ENCODE assay signal across 27 cellular contexts in the genomic region with DNA sequence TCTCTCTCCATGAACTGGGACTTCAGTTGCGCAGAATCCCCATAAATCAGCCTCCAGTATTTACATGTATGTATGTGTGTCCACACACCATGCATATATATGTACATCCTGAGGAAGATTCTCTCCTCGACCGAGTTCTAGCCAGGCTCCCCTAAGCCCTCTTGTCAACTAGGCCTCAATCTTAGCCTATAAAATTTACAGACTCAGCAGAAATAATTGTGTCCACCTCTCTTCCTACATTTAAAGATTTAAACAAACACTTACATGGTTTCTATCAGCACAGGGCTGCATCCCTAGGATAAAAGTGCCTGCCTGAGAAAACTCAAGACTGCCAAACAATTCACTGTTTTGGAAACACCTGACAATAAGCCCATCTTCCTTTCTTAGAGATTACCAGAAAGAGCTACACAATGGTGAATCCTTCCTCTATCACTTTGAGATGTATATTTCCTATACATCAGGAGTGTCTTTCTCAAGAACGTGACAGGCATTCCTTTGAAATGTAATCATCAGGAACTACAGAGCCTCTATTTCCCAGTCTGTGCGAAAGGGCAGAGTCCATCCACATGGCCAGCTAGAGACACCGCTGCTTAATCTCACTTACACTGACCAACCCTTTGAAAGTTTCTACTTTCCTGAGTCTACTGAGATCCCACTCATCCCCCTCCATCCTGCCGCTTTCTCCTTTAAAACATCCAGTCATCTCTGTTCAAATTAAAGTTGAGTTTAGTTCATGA.
"Had no signal": no experiment of that assay in that cellular context is flagged by ENCODE, and none has a peak within 500 bp of the region (broad histone marks: within the 10 kb centered on the region; RNA-seq: fewer than 3 reads in every experiment).

No MANE protein-coding gene starts in this region.

- H3K9me3 ChIP-seq: left lung, lower lobe of right lung, neutrophil, right atrium auricular region, spleen, suprapubic skin, thoracic aorta, tibial artery, upper lobe of right lung had no signal

- H3K9ac ChIP-seq: neural progenitor cell, parathyroid adenoma had no signal

- H3K36me3 Mint-ChIP-seq: naive B cell; natural killer cell; stimulated activated effector memory CD8-positive, alpha-beta T cell treated with anti-CD3 and anti-CD28 coated beads, Interleukin-12 subunit alpha, Interleukin-12 subunit beta, amount 100 ng/mL, for 72 hours had no signal

- H3K36me3 ChIP-seq: left lung, lower lobe of right lung, neural progenitor cell, neutrophil, right atrium auricular region, suprapubic skin, thoracic aorta, upper lobe of right lung had no signal

- H3K4me3 ChIP-seq: left lung, lower lobe of right lung, neural progenitor cell, right atrium auricular region, skin epidermis, spleen, suprapubic skin, thoracic aorta, tibial artery, upper lobe of right lung had no signal

- H3K4me1 Mint-ChIP-seq: immature natural killer cell, naive B cell, natural killer cell, nephron progenitor cell had no signal

- H3K27me3 Mint-ChIP-seq: naive B cell; stimulated activated naive CD8-positive, alpha-beta T cell treated with anti-CD3 and anti-CD28 coated beads, Interleukin-15, Interleukin-2, amounts not matched to agents 100 ng/mL and 50 ng/mL, for 24 hours had no signal

- H3K4me1 ChIP-seq: left lung, lower lobe of right lung, neural progenitor cell, parathyroid adenoma, right atrium auricular region, spleen, suprapubic skin, tibial artery, upper lobe of right lung had no signal

- H2AFZ ChIP-seq: neural progenitor cell, parathyroid adenoma had no signal

- H3K4me3 Mint-ChIP-seq: immature natural killer cell; naive B cell; natural killer cell; nephron progenitor cell; neural progenitor cell; stimulated activated effector memory CD8-positive, alpha-beta T cell treated with anti-CD3 and anti-CD28 coated beads, Interleukin-12 subunit alpha, Interleukin-12 subunit beta, amount 100 ng/mL, for 72 hours; stimulated activated naive CD8-positive, alpha-beta T cell treated with anti-CD3 and anti-CD28 coated beads, Interleukin-15, Interleukin-2, amounts not matched to agents 100 ng/mL and 50 ng/mL, for 24 hours had no signal

- H3K27ac Mint-ChIP-seq: immature natural killer cell; natural killer cell; nephron progenitor cell; neural progenitor cell; stimulated activated effector memory CD8-positive, alpha-beta T cell treated with anti-CD3 and anti-CD28 coated beads, Interleukin-12 subunit alpha, Interleukin-12 subunit beta, amount 100 ng/mL, for 72 hours; stimulated activated naive CD8-positive, alpha-beta T cell treated with anti-CD3 and anti-CD28 coated beads, Interleukin-15, Interleukin-2, amounts not matched to agents 100 ng/mL and 50 ng/mL, for 24 hours had no signal

- H3K27ac ChIP-seq: left lung, lower lobe of right lung, neural progenitor cell, neutrophil, parathyroid adenoma, right atrium auricular region, skin epidermis, spleen, suprapubic skin, thoracic aorta, tibial artery, upper lobe of right lung had no signal

- H3K27me3 ChIP-seq: left lung, neural progenitor cell, neutrophil, right atrium auricular region, spleen, suprapubic skin, tibial artery, upper lobe of right lung had no signal

- H3K9me3 Mint-ChIP-seq: immature natural killer cell, naive B cell, natural killer cell had no signal

- H3K4me2 ChIP-seq: neural progenitor cell had no signal

- H3K79me2 ChIP-seq: parathyroid adenoma had no signal

- DNase-seq: hypothalamus; immature natural killer cell; kidney; left colon; left lung; lower lobe of right lung; mammary epithelial cell; mesenchymal stem cell; naive B cell; natural killer cell; nephron progenitor cell; occipital lobe; spleen; stimulated activated CD4-positive, alpha-beta T cell treated with anti-CD3 and anti-CD28 coated beads, Interleukin-4, amount 100 ng/mL, for 24 hours; stimulated activated naive CD4-positive, alpha-beta T cell; tibial artery; trophoblast cell; upper lobe of right lung had no signal
